8 cellular contexts compared by ENCODE assay signal in the genomic region with DNA sequence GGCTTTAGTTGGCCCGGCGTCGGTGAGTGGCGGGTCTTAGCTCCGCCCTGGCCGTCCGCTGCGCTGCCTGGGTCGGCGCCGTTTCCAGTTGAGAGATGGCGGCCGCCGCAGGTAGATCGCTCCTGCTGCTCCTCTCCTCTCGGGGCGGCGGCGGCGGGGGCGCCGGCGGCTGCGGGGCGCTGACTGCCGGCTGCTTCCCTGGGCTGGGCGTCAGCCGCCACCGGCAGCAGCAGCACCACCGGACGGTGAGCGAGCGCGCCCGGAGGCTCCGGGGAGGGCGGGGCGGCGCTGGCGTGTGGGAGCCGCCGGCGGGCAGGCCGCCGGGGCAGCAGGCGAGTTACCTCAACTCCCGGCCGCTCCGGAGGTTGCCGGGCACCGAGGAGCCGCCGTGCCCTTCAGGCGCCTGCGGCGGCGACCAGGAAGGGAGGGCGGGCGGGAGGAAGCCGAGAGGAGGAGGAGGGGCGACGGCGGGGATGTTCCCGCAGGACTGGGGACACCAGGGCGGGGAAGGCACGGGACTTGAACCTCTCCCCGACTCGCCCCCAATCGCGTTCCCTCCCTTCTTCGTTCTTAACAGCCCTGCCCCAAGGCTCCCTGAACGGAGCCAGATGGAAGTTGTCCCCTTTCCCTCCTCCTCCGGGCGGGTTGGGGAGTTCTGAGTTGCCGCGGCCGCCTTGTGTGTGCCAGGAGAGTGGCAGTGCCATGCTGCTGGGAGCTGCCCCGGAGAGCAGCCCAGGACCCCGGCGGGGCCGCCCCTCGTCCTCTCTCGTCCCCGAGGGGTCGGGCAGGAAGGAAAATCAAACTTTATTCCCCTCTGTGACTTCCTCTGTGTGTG. TPM values are rescaled to one million over a fixed set of nuclear protein-coding genes. Genes with fewer than 3 reads are reported as not detected.
A peak's percentile ranks its signal among the peaks of the same experiment; 100 is the strongest.
DNase-seq lines count a peak whose midpoint lies in the region; ATAC-seq and TF ChIP-seq lines count a peak whose summit lies in the region.

A gene with protein sequence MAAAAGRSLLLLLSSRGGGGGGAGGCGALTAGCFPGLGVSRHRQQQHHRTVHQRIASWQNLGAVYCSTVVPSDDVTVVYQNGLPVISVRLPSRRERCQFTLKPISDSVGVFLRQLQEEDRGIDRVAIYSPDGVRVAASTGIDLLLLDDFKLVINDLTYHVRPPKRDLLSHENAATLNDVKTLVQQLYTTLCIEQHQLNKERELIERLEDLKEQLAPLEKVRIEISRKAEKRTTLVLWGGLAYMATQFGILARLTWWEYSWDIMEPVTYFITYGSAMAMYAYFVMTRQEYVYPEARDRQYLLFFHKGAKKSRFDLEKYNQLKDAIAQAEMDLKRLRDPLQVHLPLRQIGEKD (plus strand): TSS at position 87 of the 835 bp plus-strand sequence. CDS start 9 bp downstream, at position 96.

- ATAC-seq in GM21825 (IDR thresholded peaks at IDR 0.05; ENCODE audit: unreplicated experiment), result peak; percentile 92

- H3K4me1 ChIP-seq in right atrium auricular region (peaks cover 0 to 32% of the 10 kb centered on the region in 2 donors), urinary bladder (ENCODE audit: insufficient read depth) (no peaks in the 10 kb centered on the region)

- H3K4me3 ChIP-seq in right atrium auricular region, result peak within 1 kb of the TSS; percentile 68 to 92
- peak within 1 kb of the TSS; percentile 95 for H3K4me3 ChIP-seq in urinary bladder (ENCODE audit: low read depth, low read length)

- under 1% methylated on average over 85 of the region's 85 CpGs for WGBS in urinary bladder

- no peaks in the 10 kb centered on the region for H3K27me3 ChIP-seq in right atrium auricular region

- H3K36me3 ChIP-seq in right atrium auricular region (no peaks in the 10 kb centered on the region), urinary bladder (ENCODE audit: insufficient read depth) (no peaks in the 10 kb centered on the region)

- H3K9me3 ChIP-seq in right atrium auricular region, result no peaks in the 10 kb centered on the region

- H3K27ac ChIP-seq in right atrium auricular region, result peak within 1 kb of the TSS; percentile 88 to 94
- peak within 1 kb of the TSS; percentile 95 for H3K27ac ChIP-seq in urinary bladder (ENCODE audit: low read depth)

- intact Hi-C loops in T-helper 1 cell treated with Interleukin-12 subunit alpha and Interleukin-12 subunit beta and Interleukin-4 antibody, amounts not matched to agents 30 ng/mL and 1 ng/mL, for 36 hours (cut with micrococcal nuclease), result loop anchor here (1.0 to 10.0 kb wide), 13 partner anchors 15 to 841 kb away; a partner anchor contains a TSS

- TF ChIP-seq CTCF in right atrium auricular region (IDR thresholded peaks at IDR 0.05), result no peak

- DNase-seq in G401 (ENCODE audit: low spot score) (peak; percentile 99), LHCN-M2 (ENCODE audit: low read depth) (peak; percentile 91), amygdala (lab: John Stamatoyannopoulos, UW) (peak in 52 of 56 donors; percentile 56 to 98 (median 91)), right atrium auricular region (ENCODE audit: low spot score) (peak; percentile 94), pulmonary artery endothelial cell (ENCODE audit: low read depth, low spot score) (no peak)

- in situ Hi-C loops in G401 (cut with HindIII; ENCODE audit: low sequenced_read_pairs), result no loop called here

RNA-seq across cellular contexts. Expression of the gene that starts here (rescaled TPM):
- total RNA-seq in G401 (2014; rRNA removed; shearing (Covaris generic)), result 25.8 and 41.6 TPM in 2 replicates
- total RNA-seq in LHCN-M2 (2014; rRNA removed) (29.0 and 37.1 TPM in 2 replicates), right atrium auricular region (10 to 100 TPM; 12.4 to 14.2 TPM), pulmonary artery endothelial cell (22.4 and 29.9 TPM in 2 replicates), urinary bladder (65.7 TPM)
- polyA plus RNA-seq in LHCN-M2 (2012), result 16.0 TPM
- total RNA-seq in T-helper 1 cell treated with Interleukin-12 subunit alpha and Interleukin-12 subunit beta and Interleukin-4 antibody, amounts not matched to agents 30 ng/mL and 1 ng/mL, for 36 hours, result 12.2 and 16.1 TPM in 2 replicates
- 17.6 TPM for polyA plus RNA-seq in urinary bladder
